In genomic region chr1:182315157-182315556, GRCh38 we compare ENCODE assay signal across 1 cellular context.
TF ChIP-seq lines count a peak whose summit lies in the region.

No MANE protein-coding gene starts in this region.

TF ChIP-seq in K562, 482 proteins besides CTCF, POLR2A, EP300 and RAD21 (continued from another document and continues in another):
- 0 out of 2 replicates have a peak, but pooled peaks have one; percentile 48 for TF ChIP-seq ZNF589 (CRISPR knock-in tag; IDR thresholded peaks at IDR 0.05; ENCODE audit: low read depth)
- TF ChIP-seq MEIS2 (IDR thresholded peaks at IDR 0.05; ENCODE audit: partially characterized antibody): peak; percentile 94
- peak; percentile 75 for TF ChIP-seq ATF7 (IDR thresholded peaks at IDR 0.05)
- no peak for TF ChIP-seq ZNF280A (IDR thresholded peaks at IDR 0.05; ENCODE audit: low read depth, partially characterized antibody)
- TF ChIP-seq NFRKB (IDR thresholded peaks at IDR 0.05; ENCODE audit: low read depth): no peak
- no peak for TF ChIP-seq CBFA2T3 (IDR thresholded peaks at IDR 0.05)
- TF ChIP-seq ZBTB26 (CRISPR knock-in tag; IDR thresholded peaks at IDR 0.05): no peak
- TF ChIP-seq ZNF75A (CRISPR knock-in tag; IDR thresholded peaks at IDR 0.05): no peak
- TF ChIP-seq PHF20 (IDR thresholded peaks at IDR 0.05; ENCODE audit: partially characterized antibody): no peak
- no peak for TF ChIP-seq CBX2 (IDR thresholded peaks at IDR 0.05; ENCODE audit: insufficient read depth, low read length, poor library complexity, severe bottlenecking)
- no peak for TF ChIP-seq ZNF3 (CRISPR knock-in tag; IDR thresholded peaks at IDR 0.05)
- no peak for TF ChIP-seq TCF7L2 (IDR thresholded peaks at IDR 0.05; ENCODE audit: low read depth, low read length)
- TF ChIP-seq ZNF212 (CRISPR knock-in tag; IDR thresholded peaks at IDR 0.05): no peak
- TF ChIP-seq PREB (CRISPR knock-in tag; IDR thresholded peaks at IDR 0.05): no peak
- no peak for TF ChIP-seq HES1 (IDR thresholded peaks at IDR 0.05; ENCODE audit: low read depth)
- TF ChIP-seq HDAC6 (IDR thresholded peaks at IDR 0.05; ENCODE audit: low read depth, low read length): no peak
- TF ChIP-seq ZNF407 (IDR thresholded peaks at IDR 0.05; ENCODE audit: low read depth): no peak
- TF ChIP-seq PRDM10 (IDR thresholded peaks at IDR 0.05; ENCODE audit: partially characterized antibody): no peak
- peak; percentile 69 for TF ChIP-seq PKNOX1 (IDR thresholded peaks at IDR 0.05)
- no peak for TF ChIP-seq GATA2 (CRISPR knock-in tag; IDR thresholded peaks at IDR 0.05)
- no peak for TF ChIP-seq CREB5 (CRISPR knock-in tag; IDR thresholded peaks at IDR 0.05)
- peak; percentile 52; the same call in 1 of the 2 replicates for TF ChIP-seq JUND (IDR thresholded peaks at IDR 0.05; ENCODE audit: borderline replicate concordance, low read depth, low read length)
- peak; percentile 69; the same call in 2 of the 3 replicates for TF ChIP-seq JUND (tag; IDR thresholded peaks at IDR 0.05; ENCODE audit: borderline replicate concordance, low read depth, low read length)
- no peak for TF ChIP-seq ZNF76 (CRISPR knock-in tag; IDR thresholded peaks at IDR 0.05; ENCODE audit: borderline replicate concordance)
- no peak for TF ChIP-seq TAF9B (IDR thresholded peaks at IDR 0.05; ENCODE audit: partially characterized antibody)
- no peak for TF ChIP-seq POLR2G (IDR thresholded peaks at IDR 0.05; ENCODE audit: low read depth, low read length)
- TF ChIP-seq GABPB2 (CRISPR knock-in tag; conservative IDR thresholded peaks at IDR 0.05): no peak
- TF ChIP-seq ETV5 (CRISPR knock-in tag; IDR thresholded peaks at IDR 0.05; ENCODE audit: low read depth): no peak
- no peak for TF ChIP-seq ZNF124 (CRISPR knock-in tag; IDR thresholded peaks at IDR 0.05)
- TF ChIP-seq PPARD (CRISPR knock-in tag; IDR thresholded peaks at IDR 0.05): no peak
- no peak for TF ChIP-seq ZZZ3 (IDR thresholded peaks at IDR 0.05)
- TF ChIP-seq PCBP1 (IDR thresholded peaks at IDR 0.05; ENCODE audit: low read depth, low read length, poor library complexity, severe bottlenecking): no peak
- TF ChIP-seq ZSCAN29 (IDR thresholded peaks at IDR 0.05): no peak
- no peak for TF ChIP-seq CBX5 (IDR thresholded peaks at IDR 0.05; ENCODE audit: borderline replicate concordance, low read depth)
- TF ChIP-seq CEBPB (tag; IDR thresholded peaks at IDR 0.05): no peak
- TF ChIP-seq ZBED1 (IDR thresholded peaks at IDR 0.05): no peak
- TF ChIP-seq JUN (IDR thresholded peaks at IDR 0.05; ENCODE audit: borderline replicate concordance, low read depth, low read length): peak; percentile 57; the same call in 1 of the 2 replicates
- TF ChIP-seq JUN (CRISPR knock-in tag; IDR thresholded peaks at IDR 0.05; ENCODE audit: borderline replicate concordance): no peak
- TF ChIP-seq ZNF740 (CRISPR knock-in tag; IDR thresholded peaks at IDR 0.05): no peak
- TF ChIP-seq ZNF740 (tag; IDR thresholded peaks at IDR 0.05): no peak
- TF ChIP-seq ETS2 (tag; IDR thresholded peaks at IDR 0.05; ENCODE audit: borderline replicate concordance, poor library complexity, severe bottlenecking): no peak
- TF ChIP-seq C11orf30 (IDR thresholded peaks at IDR 0.05; ENCODE audit: low read depth): peak; percentile 37; the same call in 1 of the 2 replicates
- TF ChIP-seq ADNP (tag; IDR thresholded peaks at IDR 0.05): no peak
- TF ChIP-seq HEY1 (CRISPR knock-in tag; IDR thresholded peaks at IDR 0.05; ENCODE audit: borderline replicate concordance): no peak
- TF ChIP-seq PHF8 (IDR thresholded peaks at IDR 0.05; ENCODE audit: borderline replicate concordance, low read length): no peak; the same call in 1 of the 2 replicates
